19 cellular contexts compared by ENCODE assay signal in genomic region chr6:6824381-6824780, GRCh38.
"Had no signal": no experiment of that assay in that cellular context is flagged by ENCODE, and none has a peak within 500 bp of the region (broad histone marks: within the 10 kb centered on the region; RNA-seq: fewer than 3 reads in every experiment).

No MANE protein-coding gene starts in this region.

- H3K27ac Mint-ChIP-seq: activated naive CD4-positive, alpha-beta T cell treated with anti-CD3 and anti-CD28 coated beads, Interleukin-2, amount 50 U/mL, for 72 hours; nephron progenitor cell; stimulated activated naive CD8-positive, alpha-beta T cell treated with anti-CD3 and anti-CD28 coated beads, Interleukin-15, amount 100 ng/mL, for 72 hours had no signal

- H3K36me3 Mint-ChIP-seq: activated naive CD4-positive, alpha-beta T cell treated with anti-CD3 and anti-CD28 coated beads, Interleukin-2, amount 50 U/mL, for 72 hours had no signal

- ATAC-seq: activated naive CD4-positive, alpha-beta T cell treated with anti-CD3 and anti-CD28 coated beads, Interleukin-2, amount 50 U/mL, for 72 hours; stimulated activated naive CD8-positive, alpha-beta T cell treated with anti-CD3 and anti-CD28 coated beads, Interleukin-15, amount 100 ng/mL, for 72 hours had no signal

- H3K4me2 ChIP-seq: smooth muscle cell had no signal

- H3K4me1 ChIP-seq: breast epithelium had no signal

- H3K4me3 ChIP-seq: adrenal gland, breast epithelium, coronary artery, right atrium auricular region, smooth muscle cell, vagina had no signal

- H3K36me3 ChIP-seq: adrenal gland, breast epithelium, right atrium auricular region, vagina had no signal

- H3K27me3 ChIP-seq: adrenal gland, breast epithelium, right atrium auricular region, vagina had no signal

- H3K4me3 Mint-ChIP-seq: nephron progenitor cell; stimulated activated naive CD8-positive, alpha-beta T cell treated with anti-CD3 and anti-CD28 coated beads, Interleukin-15, amount 100 ng/mL, for 72 hours had no signal

- H3K9me3 ChIP-seq: adrenal gland, breast epithelium, right atrium auricular region, vagina had no signal

- H3K27ac ChIP-seq: coronary artery, vagina, VCaP had no signal

- H3K9me3 Mint-ChIP-seq: activated naive CD4-positive, alpha-beta T cell treated with anti-CD3 and anti-CD28 coated beads, Interleukin-2, amount 50 U/mL, for 72 hours; nephron progenitor cell; stimulated activated naive CD8-positive, alpha-beta T cell treated with anti-CD3 and anti-CD28 coated beads, Interleukin-15, amount 100 ng/mL, for 72 hours had no signal

- DNase-seq: activated CD4-positive, alpha-beta T cell treated with anti-CD3 and anti-CD28 coated beads, Interleukin-2, amount 50 U/mL, for 4 hours; activated CD4-positive, CD25-positive, alpha-beta regulatory T cell treated with anti-CD3 and anti-CD28 coated beads, Interleukin-2, amount 50 U/mL, for 72 hours; activated gamma-delta T cell; effector CD4-positive, alpha-beta T cell; foreskin fibroblast; glutamatergic neuron; hippocampal formation; nephron progenitor cell; stimulated activated CD4-positive, alpha-beta T cell treated with anti-CD3 and anti-CD28 coated beads, Interleukin-4, amount 100 ng/mL, for 1 hour; stimulated activated naive CD8-positive, alpha-beta T cell treated with anti-CD3 and anti-CD28 coated beads, Interleukin-15, amount 100 ng/mL, for 72 hours; trophoblast cell had no signal
